ENCODE assay signal across 32 cellular contexts in genomic region chr7:48132792-48133191, GRCh38. TPM values are rescaled to one million over a fixed set of nuclear protein-coding genes. Genes with fewer than 3 reads are reported as not detected.
"Had no signal": no experiment of that assay in that cellular context is flagged by ENCODE, and none has a peak within 500 bp of the region (broad histone marks: within the 10 kb centered on the region; RNA-seq: fewer than 3 reads in every experiment).

No MANE protein-coding gene starts in this region.

- H3K36me3 Mint-ChIP-seq: neural progenitor cell had no signal

- H3K4me1 ChIP-seq: gastroesophageal sphincter, heart left ventricle, left lung, neural progenitor cell, parathyroid adenoma, suprapubic skin, transverse colon, upper lobe of right lung, uterus had no signal

- H3K9me3 ChIP-seq: gastroesophageal sphincter, heart left ventricle, left lung, suprapubic skin, transverse colon, upper lobe of right lung, uterus had no signal

- H3K27ac Mint-ChIP-seq: effector memory CD8-positive, alpha-beta T cell; naive thymus-derived CD4-positive, alpha-beta T cell; nephron; neural progenitor cell; progenitor cell of endocrine pancreas; stimulated activated naive CD8-positive, alpha-beta T cell treated with anti-CD3 and anti-CD28 coated beads, Interleukin-15, amount 100 ng/mL, for 72 hours had no signal

- H3K4me3 ChIP-seq: gastroesophageal sphincter, heart left ventricle, hepatocyte, left lung, neural progenitor cell, smooth muscle cell, suprapubic skin, transverse colon, upper lobe of right lung, uterus had no signal

- DNase-seq: cortex of kidney; effector memory CD8-positive, alpha-beta T cell; foreskin fibroblast; heart left ventricle; kidney; left cardiac atrium; left lung; mesenchymal stem cell; midbrain; naive thymus-derived CD4-positive, alpha-beta T cell; stimulated activated CD4-positive, alpha-beta T cell treated with anti-CD3 and anti-CD28 coated beads, Interleukin-12 subunit alpha, Interleukin-12 subunit beta, amount 100 ng/mL, for 4 hours; stimulated activated CD4-positive, alpha-beta T cell treated with anti-CD3 and anti-CD28 coated beads, Interleukin-1b, Interleukin-23, amount 100 ng/mL, for 48 hours; stimulated activated CD4-positive, alpha-beta T cell treated with anti-CD3 and anti-CD28 coated beads, Interleukin-4, amount 100 ng/mL, for 1 hour; stimulated activated CD8-positive, alpha-beta memory T cell treated with anti-CD3 and anti-CD28 coated beads, Interleukin-4, amount 100 ng/mL, for 48 hours; stimulated activated naive CD4-positive, alpha-beta T cell; stimulated activated naive CD8-positive, alpha-beta T cell treated with anti-CD3 and anti-CD28 coated beads, Interleukin-15, amount 100 ng/mL, for 72 hours; transverse colon; upper lobe of right lung; uterus had no signal

- H3K4me2 ChIP-seq: hepatocyte, neural progenitor cell, smooth muscle cell had no signal

- H3K79me2 ChIP-seq: hepatocyte, parathyroid adenoma had no signal

- H3K9ac ChIP-seq: neural progenitor cell, parathyroid adenoma had no signal

- H3K27me3 Mint-ChIP-seq: progenitor cell of endocrine pancreas had no signal

- H3K27me3 ChIP-seq: gastroesophageal sphincter, heart left ventricle, hepatocyte, left lung, neural progenitor cell, transverse colon, upper lobe of right lung, uterus had no signal

- H3K4me1 Mint-ChIP-seq: nephron; stimulated activated naive CD8-positive, alpha-beta T cell treated with anti-CD3 and anti-CD28 coated beads, Interleukin-15, amount 100 ng/mL, for 72 hours had no signal

- H3K4me3 Mint-ChIP-seq: effector memory CD8-positive, alpha-beta T cell; naive thymus-derived CD4-positive, alpha-beta T cell; nephron; neural progenitor cell; stimulated activated naive CD8-positive, alpha-beta T cell treated with anti-CD3 and anti-CD28 coated beads, Interleukin-15, amount 100 ng/mL, for 72 hours had no signal

- H3K27ac ChIP-seq: epithelial cell of prostate, gastroesophageal sphincter, heart left ventricle, hepatocyte, left lung, neural progenitor cell, parathyroid adenoma, suprapubic skin, transverse colon, upper lobe of right lung, uterus had no signal

- ATAC-seq: effector memory CD8-positive, alpha-beta T cell; esophagus mucosa; gastroesophageal sphincter; heart left ventricle; left cardiac atrium; left lung; naive thymus-derived CD4-positive, alpha-beta T cell; sciatic nerve; stimulated activated naive CD8-positive, alpha-beta T cell treated with anti-CD3 and anti-CD28 coated beads, Interleukin-15, amount 100 ng/mL, for 72 hours; upper lobe of right lung had no signal

- H3K9me3 Mint-ChIP-seq: effector memory CD8-positive, alpha-beta T cell; stimulated activated naive CD8-positive, alpha-beta T cell treated with anti-CD3 and anti-CD28 coated beads, Interleukin-15, amount 100 ng/mL, for 72 hours had no signal

- H3K36me3 ChIP-seq: gastroesophageal sphincter, heart left ventricle, left lung, neural progenitor cell, suprapubic skin, transverse colon, upper lobe of right lung, uterus had no signal

- H2AFZ ChIP-seq: hepatocyte, neural progenitor cell, parathyroid adenoma had no signal

RNA-seq across cellular contexts. Expression of gene ABCA13, which starts 38.5 kb away (rescaled TPM):
- total RNA-seq: dermis microvascular lymphatic vessel endothelial cell, lung microvascular endothelial cell, smooth muscle cell had no signal
- polyA plus RNA-seq: naive thymus-derived CD4-positive, alpha-beta T cell; smooth muscle cell had no signal
